Comparison of ENCODE assay signal across 19 cellular contexts in the genomic region with DNA sequence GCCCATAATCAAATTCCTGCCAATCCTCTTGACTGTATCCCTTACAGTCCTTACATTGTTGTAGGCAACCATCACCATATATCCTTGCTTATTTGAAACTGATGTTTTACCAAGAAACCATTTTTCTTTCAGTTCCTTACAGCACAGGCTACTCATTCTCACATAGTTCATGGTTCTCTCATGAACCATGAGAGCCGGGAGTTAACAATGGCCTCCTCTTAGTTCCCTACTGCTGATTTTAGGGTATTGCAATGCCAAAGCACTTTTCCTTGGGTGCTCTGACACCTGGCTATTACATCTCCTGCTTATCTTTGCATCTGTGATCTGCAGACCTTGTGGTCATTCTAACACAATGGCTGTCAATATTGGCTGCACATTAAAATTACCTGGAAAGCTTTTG.
DNase-seq lines count a peak whose midpoint lies in the region; ATAC-seq, FAIRE-seq and TF ChIP-seq lines count a peak whose summit lies in the region.
"Had no signal": no experiment of that assay in that cellular context is flagged by ENCODE, and none has a peak within 500 bp of the region (broad histone marks: within the 10 kb centered on the region; RNA-seq: fewer than 3 reads in every experiment).

No MANE protein-coding gene starts in this region.

- BruUV-seq in K562 (replicated peaks; lab: Mats Ljungman, UMichigan): no TSS peak

- H3K9ac ChIP-seq in K562 (ENCODE audit: insufficient read depth in 1 of 2, low read depth in 2 of 2, low read length in 2 of 2): no peak overlapping the region
- H3K9ac ChIP-seq: KMS-11 had no signal

- no peak overlapping the region for H3K27ac ChIP-seq in K562 (ENCODE audit: extremely low read depth, low read depth, low read length)
- H3K27ac ChIP-seq in right cardiac atrium (ENCODE audit: low read length): no peak overlapping the region
- H3K27ac ChIP-seq: KMS-11, RWPE1, sigmoid colon, testis, WERI-Rb-1 had no signal

- TF ChIP-seq EP300 in K562 (IDR thresholded peaks at IDR 0.05; ENCODE audit: low read length): no peak

- no peaks in the 10 kb centered on the region for H3K79me2 ChIP-seq in K562 (ENCODE audit: control insufficient read depth, insufficient read depth, low read length)

- 85% methylated on average over 1 of the region's 1 CpG for WGBS in K562 (ENCODE audit: insufficient coverage, low coverage, missing lambda C conversion rate)
- 96% methylated on average over 1 of the region's 1 CpG for WGBS in right cardiac atrium

- ATAC-seq in GM21447 (IDR thresholded peaks at IDR 0.05; ENCODE audit: unreplicated experiment): peak; percentile 57
- ATAC-seq in K562: peak; percentile 64
- ATAC-seq in HG02840 (IDR thresholded peaks at IDR 0.05; ENCODE audit: low FRiP score, unreplicated experiment): no peak
- ATAC-seq in right cardiac atrium: no peak
- ATAC-seq: left lobe of liver had no signal

- intact Hi-C loops in K562 (cut with micrococcal nuclease) (no loop called here), right cardiac atrium (cut with DNase I) (no loop called here)

- no peaks in the 10 kb centered on the region for H3K9me3 ChIP-seq in K562 (replicated peaks; ENCODE audit: control insufficient read depth, insufficient read depth, low read depth, low read length)
- no peaks in the 10 kb centered on the region for H3K9me3 ChIP-seq in right cardiac atrium (ENCODE audit: control insufficient read depth, low read length)
- H3K9me3 ChIP-seq: sigmoid colon, testis had no signal

- no peak for TF ChIP-seq CTCF in K562 (IDR thresholded peaks at IDR 0.05 in 2 of 3, conservative IDR thresholded peaks at IDR 0.05 in 1 of 3; ENCODE audit: insufficient read depth in 2 of 3, low read depth in 1 of 3, low read length in 3 of 3)

- TF ChIP-seq POLR2A in GM12891 (IDR thresholded peaks at IDR 0.05; ENCODE audit: low read depth, low read length): no peak
- no peak for TF ChIP-seq POLR2A in K562 (conservative IDR thresholded peaks at IDR 0.05)

- POLR2A ChIA-PET in K562 (lab: Yijun Ruan, JAX): interaction anchor here (1.1 kb wide), 1 partner anchor 100 kb away, joined by 3 read pairs; no protein-coding TSS in a partner anchor

- no peaks in the 10 kb centered on the region for H4K20me1 ChIP-seq in K562 (replicated peaks; ENCODE audit: control insufficient read depth, insufficient read depth, low read length)

- H3K27me3 ChIP-seq in K562 (ENCODE audit: control insufficient read depth in 2 of 2, insufficient read depth in 2 of 2, low read length in 2 of 2) (no peaks in the 10 kb centered on the region), right cardiac atrium (ENCODE audit: control insufficient read depth, insufficient read depth) (no peaks in the 10 kb centered on the region)
- H3K27me3 ChIP-seq: sigmoid colon, testis had no signal

- TF ChIP-seq RAD21 in K562 (CRISPR knock-in tag; conservative IDR thresholded peaks at IDR 0.05 in 1 of 2, IDR thresholded peaks at IDR 0.05 in 1 of 2): no peak

- H3K4me2 ChIP-seq in K562 (ENCODE audit: insufficient read depth, low read length): no peak overlapping the region
- H3K4me2 ChIP-seq: KMS-11 had no signal

- CTCF ChIA-PET in K562 (lab: Yijun Ruan, JAX; ENCODE audit: low intra/inter-chr PET ratio): no interaction called here

- no peaks in the 10 kb centered on the region for H3K9me1 ChIP-seq in K562 (ENCODE audit: control insufficient read depth, insufficient read depth, low read length)

- peaks cover 13% of the 10 kb centered on the region; the same call in 1 of the 3 replicates for H3K36me3 ChIP-seq in K562 (ENCODE audit: control insufficient read depth, insufficient read depth, low read length)

- H2AFZ ChIP-seq in K562 (ENCODE audit: low read depth, low read length): no peak overlapping the region; the same call in 1 of the 2 replicates

- in situ Hi-C loops in K562 (cut with MboI): no loop called here

- DNase-seq in GM12891 (ENCODE audit: insufficient read length, low spot score) (no peak), HT-29 (ENCODE audit: low spot score) (peak; percentile 21), K562 (ENCODE audit: extremely low read depth in 1 of 4, low spot score in 3 of 4) (peak in 2 of 4 experiments; percentile 28 to 38), SIG-M5 treated with dmso at 0.1 percent for 504 hours (lab: John Stamatoyannopoulos, UW; ENCODE audit: unreplicated experiment) (no peak), NCI-H187 (lab: John Stamatoyannopoulos, UW) (no peak), right cardiac atrium (no peak)
- DNase-seq: activated effector memory CD4-positive, alpha-beta T cell treated with Interleukin-2 at 50 U/mL for 16 hours; foreskin fibroblast; NCI-H2029; NCI-H82; sigmoid colon; stimulated activated CD4-positive, alpha-beta T cell treated with anti-CD3 and anti-CD28 coated beads, Interleukin-2, amount 100 ng/mL, for 24 hours; testis; WERI-Rb-1 had no signal

- H3K4me3 ChIP-seq in K562 (no peak overlapping the region), right cardiac atrium (ENCODE audit: low read length) (no peak overlapping the region)
- H3K4me3 ChIP-seq: sigmoid colon, testis had no signal

- FAIRE-seq in GM12891 (lab: Jason Lieb, UNC) (peak; percentile 61), K562 (lab: Jason Lieb, UNC) (no peak)

- peaks cover 8 to 41% of the 10 kb centered on the region in 2 experiments for H3K4me1 ChIP-seq in K562 (replicated peaks in 1 of 2; ENCODE audit: control insufficient read depth in 2 of 2, insufficient read depth in 2 of 2, low read length in 2 of 2)
- no peaks in the 10 kb centered on the region for H3K4me1 ChIP-seq in right cardiac atrium (ENCODE audit: control insufficient read depth, insufficient read depth, low read length)
- H3K4me1 ChIP-seq: testis had no signal

TF ChIP-seq in GM12891, 5 proteins besides CTCF, POLR2A, EP300 and RAD21:
- TF ChIP-seq POLR2AphosphoS5 (IDR thresholded peaks at IDR 0.05; ENCODE audit: low read depth, low read length) (no peak), SPI1 (IDR thresholded peaks at IDR 0.05; ENCODE audit: low read depth, low read length) (peak; percentile 80), PAX5 (IDR thresholded peaks at IDR 0.05; ENCODE audit: insufficient read depth, low read length, severe bottlenecking) (no peak)

TF ChIP-seq in K562, 482 proteins besides CTCF, POLR2A, EP300 and RAD21 (continues in another document):
- TF ChIP-seq SMARCA5 (IDR thresholded peaks at IDR 0.05): no peak
- no peak for TF ChIP-seq HNRNPH1 (optimal IDR thresholded peaks at IDR 0.05; ENCODE audit: low read depth, low read length)
- 0 out of 2 replicates have a peak, but pooled peaks have one; percentile 6 for TF ChIP-seq CBFA2T3 (IDR thresholded peaks at IDR 0.05)
- TF ChIP-seq CXXC5 (CRISPR knock-in tag; IDR thresholded peaks at IDR 0.05): 0 out of 2 replicates have a peak, but pooled peaks have one; percentile 30
- TF ChIP-seq, protein P1, sequence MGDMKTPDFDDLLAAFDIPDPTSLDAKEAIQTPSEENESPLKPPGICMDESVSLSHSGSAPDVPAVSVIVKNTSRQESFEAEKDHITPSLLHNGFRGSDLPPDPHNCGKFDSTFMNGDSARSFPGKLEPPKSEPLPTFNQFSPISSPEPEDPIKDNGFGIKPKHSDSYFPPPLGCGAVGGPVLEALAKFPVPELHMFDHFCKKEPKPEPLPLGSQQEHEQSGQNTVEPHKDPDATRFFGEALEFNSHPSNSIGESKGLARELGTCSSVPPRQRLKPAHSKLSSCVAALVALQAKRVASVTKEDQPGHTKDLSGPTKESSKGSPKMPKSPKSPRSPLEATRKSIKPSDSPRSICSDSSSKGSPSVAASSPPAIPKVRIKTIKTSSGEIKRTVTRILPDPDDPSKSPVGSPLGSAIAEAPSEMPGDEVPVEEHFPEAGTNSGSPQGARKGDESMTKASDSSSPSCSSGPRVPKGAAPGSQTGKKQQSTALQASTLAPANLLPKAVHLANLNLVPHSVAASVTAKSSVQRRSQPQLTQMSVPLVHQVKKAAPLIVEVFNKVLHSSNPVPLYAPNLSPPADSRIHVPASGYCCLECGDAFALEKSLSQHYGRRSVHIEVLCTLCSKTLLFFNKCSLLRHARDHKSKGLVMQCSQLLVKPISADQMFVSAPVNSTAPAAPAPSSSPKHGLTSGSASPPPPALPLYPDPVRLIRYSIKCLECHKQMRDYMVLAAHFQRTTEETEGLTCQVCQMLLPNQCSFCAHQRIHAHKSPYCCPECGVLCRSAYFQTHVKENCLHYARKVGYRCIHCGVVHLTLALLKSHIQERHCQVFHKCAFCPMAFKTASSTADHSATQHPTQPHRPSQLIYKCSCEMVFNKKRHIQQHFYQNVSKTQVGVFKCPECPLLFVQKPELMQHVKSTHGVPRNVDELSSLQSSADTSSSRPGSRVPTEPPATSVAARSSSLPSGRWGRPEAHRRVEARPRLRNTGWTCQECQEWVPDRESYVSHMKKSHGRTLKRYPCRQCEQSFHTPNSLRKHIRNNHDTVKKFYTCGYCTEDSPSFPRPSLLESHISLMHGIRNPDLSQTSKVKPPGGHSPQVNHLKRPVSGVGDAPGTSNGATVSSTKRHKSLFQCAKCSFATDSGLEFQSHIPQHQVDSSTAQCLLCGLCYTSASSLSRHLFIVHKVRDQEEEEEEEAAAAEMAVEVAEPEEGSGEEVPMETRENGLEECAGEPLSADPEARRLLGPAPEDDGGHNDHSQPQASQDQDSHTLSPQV (IDR thresholded peaks at IDR 0.05): peak; percentile 49; the same call in 1 of the 2 replicates
- no peak for TF ChIP-seq ZZZ3 (IDR thresholded peaks at IDR 0.05)
- TF ChIP-seq, protein P2, sequence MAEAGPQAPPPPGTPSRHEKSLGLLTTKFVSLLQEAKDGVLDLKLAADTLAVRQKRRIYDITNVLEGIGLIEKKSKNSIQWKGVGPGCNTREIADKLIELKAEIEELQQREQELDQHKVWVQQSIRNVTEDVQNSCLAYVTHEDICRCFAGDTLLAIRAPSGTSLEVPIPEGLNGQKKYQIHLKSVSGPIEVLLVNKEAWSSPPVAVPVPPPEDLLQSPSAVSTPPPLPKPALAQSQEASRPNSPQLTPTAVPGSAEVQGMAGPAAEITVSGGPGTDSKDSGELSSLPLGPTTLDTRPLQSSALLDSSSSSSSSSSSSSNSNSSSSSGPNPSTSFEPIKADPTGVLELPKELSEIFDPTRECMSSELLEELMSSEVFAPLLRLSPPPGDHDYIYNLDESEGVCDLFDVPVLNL (CRISPR knock-in tag; IDR thresholded peaks at IDR 0.05; ENCODE audit: low read depth): no peak
- TF ChIP-seq DMBX1 (CRISPR knock-in tag; IDR thresholded peaks at IDR 0.05; ENCODE audit: borderline replicate concordance): 0 out of 2 replicates have a peak, but pooled peaks have one; percentile 9

Comparison
In these comparisons a context has a peak if more than half of its experiments do, and no peak if none do; other contexts are left out.
1. ATAC-seq: peak in GM21447 (single experiment) and K562 (single experiment); none in HG02840 (single experiment) and right cardiac atrium (0 of 2).